Comparison of ENCODE assay signal across 8 cellular contexts in the genomic region with DNA sequence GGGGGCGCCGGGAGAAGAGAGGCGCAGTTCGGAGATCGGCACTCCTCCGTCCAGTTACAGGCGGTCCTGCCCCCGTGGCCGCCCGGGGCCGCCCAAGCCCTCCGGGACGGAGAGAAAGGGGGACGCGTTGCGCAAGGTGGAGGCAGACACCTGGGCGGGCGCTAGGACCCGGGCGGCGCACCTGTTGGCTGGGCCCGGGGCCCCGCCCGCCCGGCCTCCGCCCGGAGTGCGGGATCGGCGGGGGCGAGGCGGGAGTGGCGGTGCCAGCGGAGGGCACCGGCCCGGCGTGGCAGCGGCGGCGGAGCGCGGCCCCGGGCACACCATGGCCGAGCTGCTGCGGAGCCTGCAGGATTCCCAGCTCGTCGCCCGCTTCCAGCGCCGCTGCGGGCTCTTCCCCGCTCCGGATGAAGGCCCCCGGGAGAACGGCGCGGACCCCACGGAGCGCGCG. TPM values are rescaled to one million over a fixed set of nuclear protein-coding genes. Genes with fewer than 3 reads are reported as not detected.
A peak's percentile ranks its signal among the peaks of the same experiment; 100 is the strongest.
DNase-seq lines count a peak whose midpoint lies in the region; ATAC-seq and TF ChIP-seq lines count a peak whose summit lies in the region.

A gene with protein sequence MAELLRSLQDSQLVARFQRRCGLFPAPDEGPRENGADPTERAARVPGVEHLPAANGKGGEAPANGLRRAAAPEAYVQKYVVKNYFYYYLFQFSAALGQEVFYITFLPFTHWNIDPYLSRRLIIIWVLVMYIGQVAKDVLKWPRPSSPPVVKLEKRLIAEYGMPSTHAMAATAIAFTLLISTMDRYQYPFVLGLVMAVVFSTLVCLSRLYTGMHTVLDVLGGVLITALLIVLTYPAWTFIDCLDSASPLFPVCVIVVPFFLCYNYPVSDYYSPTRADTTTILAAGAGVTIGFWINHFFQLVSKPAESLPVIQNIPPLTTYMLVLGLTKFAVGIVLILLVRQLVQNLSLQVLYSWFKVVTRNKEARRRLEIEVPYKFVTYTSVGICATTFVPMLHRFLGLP (plus strand): TSS at position 263 of the 448 bp plus-strand sequence. CDS start 60 bp downstream, at position 323.

- H2AFZ ChIP-seq in GM23248, result no peak within 1 kb of the TSS

- intact Hi-C loops in Calu3 (cut with micrococcal nuclease; ENCODE audit: unreplicated experiment), result loop anchor here (5.0 kb wide), 1 partner anchor 72 kb away; no protein-coding TSS in a partner anchor

- H3K4me3 Mint-ChIP-seq in Calu3 (ENCODE audit: low read depth, unreplicated experiment), result peak within 1 kb of the TSS; percentile 93

- no peak for TF ChIP-seq CTCF in Calu3 (IDR thresholded peaks at IDR 0.05; ENCODE audit: unreplicated experiment)

- DNase-seq in Calu3 (peak; percentile 78), GM23248 (no peak), inferior parietal cortex (ENCODE audit: extremely low spot score) (no peak)
- DNase-seq in activated naive CD4-positive, alpha-beta T cell treated with anti-CD3 and anti-CD28 coated beads, Interleukin-2, amount 50 U/mL, for 16 hours, result peak; percentile 19
- DNase-seq in stimulated activated CD4-positive, alpha-beta T cell treated with anti-CD3 and anti-CD28 coated beads, Interleukin-12 subunit alpha, Interleukin-12 subunit beta, amount 100 ng/mL, for 4 hours, result peak; percentile 25

- in situ Hi-C loops in GM23248 (cut with MboI), result no loop called here

- H3K9me3 ChIP-seq in HUES48 (ENCODE audit: control insufficient read depth, insufficient read depth, low read length), result no peaks in the 10 kb centered on the region
- no peaks in the 10 kb centered on the region for H3K9me3 ChIP-seq in GM23248 (ENCODE audit: low read depth)

- peaks cover 30% of the 10 kb centered on the region for H3K4me1 Mint-ChIP-seq in Calu3 (ENCODE audit: low read depth, unreplicated experiment)

- ATAC-seq in GM21360 (IDR thresholded peaks at IDR 0.05; ENCODE audit: unreplicated experiment), result peak; percentile 25

- WGBS in GM23248 (ENCODE audit: low coverage in 1 of 2, low lambda C conversion rate in 2 of 2, missing lambda C conversion rate in 2 of 2), 2 experiments, result 6 to 13% methylated on average over 14 to 24 of the region's 61 CpGs

- no peaks in the 10 kb centered on the region for H3K36me3 ChIP-seq in HUES48 (ENCODE audit: control insufficient read depth, insufficient read depth, low read length)
- H3K36me3 ChIP-seq in GM23248 (ENCODE audit: low read depth), result no peaks in the 10 kb centered on the region

- H4K20me1 ChIP-seq in GM23248 (ENCODE audit: insufficient read depth), result no peaks in the 10 kb centered on the region

- peak within 1 kb of the TSS; percentile 61 for H3K4me3 ChIP-seq in HUES48 (ENCODE audit: low read depth, low read length)
- peak within 1 kb of the TSS; percentile 37 for H3K4me3 ChIP-seq in iPS-11a (ENCODE audit: low read depth, low read length)
- no peak within 1 kb of the TSS for H3K4me3 ChIP-seq in GM23248

- no peaks in the 10 kb centered on the region for H3K79me2 ChIP-seq in GM23248 (ENCODE audit: insufficient read depth)

- peaks cover 55% of the 10 kb centered on the region for H3K36me3 Mint-ChIP-seq in Calu3 (ENCODE audit: insufficient read depth, unreplicated experiment)

- H3K9me3 Mint-ChIP-seq in Calu3 (ENCODE audit: low read depth, unreplicated experiment), result no peaks in the 10 kb centered on the region

- no peak within 1 kb of the TSS for H3K4me2 ChIP-seq in GM23248 (ENCODE audit: unreplicated experiment)

- H3K27me3 Mint-ChIP-seq in Calu3 (ENCODE audit: unreplicated experiment), result no peaks in the 10 kb centered on the region

- H3K4me1 ChIP-seq in HUES48 (ENCODE audit: control insufficient read depth, insufficient read depth, low read length), result peaks cover 10% of the 10 kb centered on the region; the same call in 1 of the 2 replicates
- no peaks in the 10 kb centered on the region for H3K4me1 ChIP-seq in GM23248 (ENCODE audit: insufficient read depth)

- no peak within 1 kb of the TSS for H3K27ac ChIP-seq in HUES48 (ENCODE audit: low read depth, low read length)
- H3K27ac ChIP-seq in GM23248, result no peak within 1 kb of the TSS

- CTCF ChIA-PET in Calu3 (lab: Charles Lee), result interaction anchor here (1.0 kb wide), 1 partner anchor 106 kb away, joined by 3 read pairs; no protein-coding TSS in a partner anchor

- H3K9ac ChIP-seq in HUES48 (ENCODE audit: low read depth, low read length) (no peak within 1 kb of the TSS), GM23248 (no peak within 1 kb of the TSS)

- no TSS peak for BruUV-seq in Calu3 (replicated peaks; lab: Mats Ljungman, UMichigan)

- H3K27me3 ChIP-seq in HUES48 (ENCODE audit: control insufficient read depth, insufficient read depth, low read length) (peaks cover 90% of the 10 kb centered on the region), GM23248 (replicated peaks; ENCODE audit: insufficient read depth) (peaks cover 45% of the 10 kb centered on the region)

- peak within 1 kb of the TSS; percentile 99 for H3K27ac Mint-ChIP-seq in Calu3 (ENCODE audit: unreplicated experiment)

- H3F3A ChIP-seq in GM23248 (ENCODE audit: insufficient read depth), result no peaks in the 10 kb centered on the region

- H3K9me2 ChIP-seq in GM23248 (ENCODE audit: insufficient read depth), result no peaks in the 10 kb centered on the region

RNA-seq across cellular contexts. Expression of the gene that starts here (rescaled TPM):
- 48.8 and 56.9 TPM in 2 replicates for total RNA-seq in Calu3 (2022)
- not detected in 2 replicates for total RNA-seq in GM23248 (2014; rRNA removed; shearing (Covaris generic))
- not detected in 2 replicates for polyA plus RNA-seq in GM23248 (2016; fragmentation: Nextera tagmentation; extraction: Ambion mirVana)

Comparison
In these comparisons a context has a peak if more than half of its experiments do, and no peak if none do; other contexts are left out.
1. RNA of the gene that starts here (total RNA-seq): 48.8 to 56.9 TPM in Calu3; not detected in GM23248; every median in the first group is over 10 times any median in the second.
2. DNase-seq: peak in Calu3 (single experiment), activated naive CD4-positive, alpha-beta T cell treated with anti-CD3 and anti-CD28 coated beads, Interleukin-2, amount 50 U/mL, for 16 hours (single experiment) and stimulated activated CD4-positive, alpha-beta T cell treated with anti-CD3 and anti-CD28 coated beads, Interleukin-12 subunit alpha, Interleukin-12 subunit beta, amount 100 ng/mL, for 4 hours (single experiment); none in GM23248 (single experiment) and inferior parietal cortex (single experiment).